In the genomic region with DNA sequence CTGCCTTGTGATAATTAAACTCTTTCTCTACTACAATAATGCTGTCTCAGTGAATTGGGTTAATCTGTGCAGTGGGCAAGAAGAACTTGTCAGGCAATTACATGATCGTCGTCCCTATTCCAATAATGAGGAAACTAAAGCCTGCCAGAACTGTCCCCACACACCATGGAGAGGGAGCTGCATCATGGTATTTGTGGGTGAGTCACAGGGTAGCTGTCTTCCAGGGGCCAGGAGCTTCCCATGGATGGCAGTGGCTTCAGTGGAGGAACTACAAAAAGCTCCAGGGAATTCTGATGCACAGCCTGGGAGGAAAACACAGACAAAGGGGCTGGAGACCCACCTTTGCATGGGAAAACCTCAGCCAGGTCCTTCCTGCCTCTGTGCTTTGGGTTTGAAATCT, we compare ENCODE assay signal across 29 cellular contexts.
DNase-seq lines count a peak whose midpoint lies in the region; ATAC-seq and TF ChIP-seq lines count a peak whose summit lies in the region.
"Had no signal": no experiment of that assay in that cellular context is flagged by ENCODE, and none has a peak within 500 bp of the region (broad histone marks: within the 10 kb centered on the region; RNA-seq: fewer than 3 reads in every experiment).

No MANE protein-coding gene starts in this region.

- no peak overlapping the region for H3K27ac ChIP-seq in coronary artery
- H3K27ac ChIP-seq: BLaER1 treated with 17β-estradiol and CSF1 and Interleukin-3, amounts not matched to agents 10 nM and 100 nM; brain microvascular endothelial cell; lower lobe of right lung; Peyer's patch; skin epidermis had no signal

- DNase-seq in AG10803 (ENCODE audit: low read depth) = peak; percentile 69
- DNase-seq in HCEC 1CT = peak; percentile 75
- DNase-seq in coronary artery (ENCODE audit: low spot score) = peak; percentile 29
- peak; percentile 37 for DNase-seq in islet precursor cell
- DNase-seq in NCI-H2171 (lab: John Stamatoyannopoulos, UW) = no peak
- DNase-seq in activated naive CD4-positive, alpha-beta T cell treated with anti-CD3 and anti-CD28 coated beads for 36 hours = no peak
- no peak for DNase-seq in NCI-H345 (lab: John Stamatoyannopoulos, UW)
- DNase-seq: activated CD4-positive, alpha-beta T cell treated with anti-CD3 and anti-CD28 coated beads, Interleukin-2, amount 10 ng/mL, durations not matched to agents 7 days and 5 days; activated T-cell treated with anti-CD3 and anti-CD28 coated beads, Interleukin-2, amount 50 U/mL, for 48 hours; brain microvascular endothelial cell; DND-41; effector memory CD8-positive, alpha-beta T cell; erythroblast; GOT3; kidney; lower lobe of right lung; mucosa of descending colon; NCI-H1092 treated with DMSO at 0.1 percent for 48 hours; NCI-H187; NCI-H526; Peyer's patch; stimulated activated naive CD8-positive, alpha-beta T cell treated with anti-CD3 and anti-CD28 coated beads, Interleukin-15, amount 100 ng/mL, for 72 hours; SW 1271; T1000 had no signal

- no peaks in the 10 kb centered on the region for H3K4me1 Mint-ChIP-seq in activated naive CD4-positive, alpha-beta T cell treated with anti-CD3 and anti-CD28 coated beads for 36 hours (ENCODE audit: low read depth)
- H3K4me1 Mint-ChIP-seq: activated CD4-positive, alpha-beta T cell treated with anti-CD3 and anti-CD28 coated beads, Interleukin-2, amount 10 ng/mL, durations not matched to agents 7 days and 5 days; IgD-negative memory B cell; stimulated activated naive CD8-positive, alpha-beta T cell treated with anti-CD3 and anti-CD28 coated beads, Interleukin-15, amount 100 ng/mL, for 72 hours had no signal

- CTCF ChIA-PET in activated naive CD4-positive, alpha-beta T cell treated with anti-CD3 and anti-CD28 coated beads for 36 hours (lab: Charles Lee) = no interaction called here

- H3K36me3 Mint-ChIP-seq in activated naive CD4-positive, alpha-beta T cell treated with anti-CD3 and anti-CD28 coated beads for 36 hours (ENCODE audit: low read depth) = no peaks in the 10 kb centered on the region
- H3K36me3 Mint-ChIP-seq: IgD-negative memory B cell; natural killer cell treated with Interleukin-12 subunit alpha and Interleukin-12 subunit beta and Interleukin-15 and Interleukin-18, amount 100 ng/mL, for 72 hours had no signal

- intact Hi-C loops in activated naive CD4-positive, alpha-beta T cell treated with anti-CD3 and anti-CD28 coated beads for 36 hours (cut with micrococcal nuclease) = no loop called here

- H3K27ac Mint-ChIP-seq in activated naive CD4-positive, alpha-beta T cell treated with anti-CD3 and anti-CD28 coated beads for 36 hours = no peak overlapping the region
- H3K27ac Mint-ChIP-seq: activated CD4-positive, alpha-beta T cell treated with anti-CD3 and anti-CD28 coated beads, Interleukin-2, amount 10 ng/mL, durations not matched to agents 7 days and 5 days; effector memory CD8-positive, alpha-beta T cell; IgD-negative memory B cell; natural killer cell treated with Interleukin-12 subunit alpha and Interleukin-12 subunit beta and Interleukin-15 and Interleukin-18, amount 100 ng/mL, for 72 hours; stimulated activated naive CD8-positive, alpha-beta T cell treated with anti-CD3 and anti-CD28 coated beads, Interleukin-15, amount 100 ng/mL, for 72 hours had no signal

- H3K27me3 Mint-ChIP-seq in activated naive CD4-positive, alpha-beta T cell treated with anti-CD3 and anti-CD28 coated beads for 36 hours (ENCODE audit: low read depth) = peaks cover 3% of the 10 kb centered on the region

- H3K9me3 Mint-ChIP-seq in activated naive CD4-positive, alpha-beta T cell treated with anti-CD3 and anti-CD28 coated beads for 36 hours = no peaks in the 10 kb centered on the region
- H3K9me3 Mint-ChIP-seq: activated CD4-positive, alpha-beta T cell treated with anti-CD3 and anti-CD28 coated beads, Interleukin-2, amount 10 ng/mL, durations not matched to agents 7 days and 5 days; effector memory CD8-positive, alpha-beta T cell; natural killer cell treated with Interleukin-12 subunit alpha and Interleukin-12 subunit beta and Interleukin-15 and Interleukin-18, amount 100 ng/mL, for 72 hours; stimulated activated naive CD8-positive, alpha-beta T cell treated with anti-CD3 and anti-CD28 coated beads, Interleukin-15, amount 100 ng/mL, for 72 hours had no signal

- H3K4me3 ChIP-seq in AG10803 (ENCODE audit: low read length) (no peak overlapping the region), coronary artery (no peak overlapping the region)
- H3K4me3 ChIP-seq: BLaER1 treated with 17β-estradiol and CSF1 and Interleukin-3, amounts not matched to agents 10 nM and 100 nM; lower lobe of right lung; mucosa of descending colon; Peyer's patch; skin epidermis had no signal

- no peak for ATAC-seq in GM18909 (IDR thresholded peaks at IDR 0.05; ENCODE audit: poor library complexity, unreplicated experiment)
- ATAC-seq: effector memory CD8-positive, alpha-beta T cell; lower lobe of right lung; mucosa of descending colon; natural killer cell treated with Interleukin-12 subunit alpha and Interleukin-12 subunit beta and Interleukin-15 and Interleukin-18, amount 100 ng/mL, for 72 hours; stimulated activated naive CD8-positive, alpha-beta T cell treated with anti-CD3 and anti-CD28 coated beads, Interleukin-15, amount 100 ng/mL, for 72 hours had no signal

- H3K4me3 Mint-ChIP-seq in activated naive CD4-positive, alpha-beta T cell treated with anti-CD3 and anti-CD28 coated beads for 36 hours = no peak overlapping the region
- H3K4me3 Mint-ChIP-seq: activated CD4-positive, alpha-beta T cell treated with anti-CD3 and anti-CD28 coated beads, Interleukin-2, amount 10 ng/mL, durations not matched to agents 7 days and 5 days; effector memory CD8-positive, alpha-beta T cell; IgD-negative memory B cell; natural killer cell treated with Interleukin-12 subunit alpha and Interleukin-12 subunit beta and Interleukin-15 and Interleukin-18, amount 100 ng/mL, for 72 hours; stimulated activated naive CD8-positive, alpha-beta T cell treated with anti-CD3 and anti-CD28 coated beads, Interleukin-15, amount 100 ng/mL, for 72 hours had no signal

- TF ChIP-seq CTCF in AG10803 (conservative IDR thresholded peaks at IDR 0.05; ENCODE audit: low read length) = no peak
- TF ChIP-seq CTCF in coronary artery (IDR thresholded peaks at IDR 0.05) = no peak

Comparison
In these comparisons a context has a peak if more than half of its experiments do, and no peak if none do; other contexts are left out.
1. DNase-seq: peak in AG10803 (single experiment), HCEC 1CT (single experiment), coronary artery (single experiment) and islet precursor cell (single experiment); none in NCI-H2171 (single experiment), activated naive CD4-positive, alpha-beta T cell treated with anti-CD3 and anti-CD28 coated beads for 36 hours (single experiment) and NCI-H345 (single experiment).